8 cellular contexts compared by ENCODE assay signal in the genomic region with DNA sequence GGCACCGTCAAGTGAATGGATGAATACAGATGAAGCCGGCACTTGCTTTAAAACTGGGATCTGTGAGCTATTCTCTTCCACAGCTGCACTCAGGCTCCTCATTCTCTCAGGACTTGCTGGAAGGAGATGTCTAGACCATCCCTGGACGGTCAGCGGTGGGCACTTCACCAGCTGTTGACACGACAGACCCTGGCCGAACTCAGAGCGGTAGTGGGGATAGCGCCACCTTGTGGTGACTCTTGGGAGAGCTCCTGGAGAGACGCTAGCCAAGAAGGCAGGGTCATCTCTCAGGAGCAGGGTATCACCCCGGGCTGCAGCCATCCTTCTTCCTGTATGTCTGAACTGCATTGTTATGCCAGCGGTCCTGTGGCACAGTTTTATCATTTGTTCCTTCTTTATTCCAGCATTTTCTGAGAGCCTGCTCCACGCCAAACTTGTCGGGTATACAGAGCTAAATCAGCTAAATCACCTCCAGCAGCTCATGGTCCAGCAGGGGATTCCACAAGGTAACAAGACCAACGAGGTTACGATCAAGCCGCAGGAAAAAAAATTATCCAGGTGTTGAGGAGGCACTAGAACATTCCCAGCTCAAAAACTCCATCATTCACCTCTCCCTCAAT. TPM values are rescaled to one million over a fixed set of nuclear protein-coding genes. Genes with fewer than 3 reads are reported as not detected.
A peak's percentile ranks its signal among the peaks of the same experiment; 100 is the strongest.
DNase-seq lines count a peak whose midpoint lies in the region; ATAC-seq and TF ChIP-seq lines count a peak whose summit lies in the region.

No MANE protein-coding gene starts in this region.

- 0 out of 2 replicates have a peak overlapping the region, but pooled peaks have one; percentile 38 for H2AFZ ChIP-seq in MM.1S (ENCODE audit: low read length)

- no peaks in the 10 kb centered on the region for H3K79me2 ChIP-seq in MM.1S (ENCODE audit: low read length)

- H3K4me3 ChIP-seq in MM.1S (ENCODE audit: low read length) (no peak overlapping the region), coronary artery (no peak overlapping the region), lower lobe of right lung (no peak overlapping the region)

- H3F3A ChIP-seq in MM.1S (ENCODE audit: insufficient read depth, low read length), result no peaks in the 10 kb centered on the region

- no peaks in the 10 kb centered on the region for H3K9me2 ChIP-seq in MM.1S (replicated peaks; ENCODE audit: insufficient read depth, low read length)

- peak; percentile 52 to 75 for ATAC-seq in activated CD4-positive, CD25-positive, alpha-beta regulatory T cell treated with anti-CD3 and anti-CD28 coated beads, Interleukin-2, amount 50 U/mL, for 24 hours
- ATAC-seq in lower lobe of right lung, result peak; percentile 84 to 85
- no peak for ATAC-seq in GM21381 (IDR thresholded peaks at IDR 0.05; ENCODE audit: unreplicated experiment)

- no peaks in the 10 kb centered on the region for H4K20me1 ChIP-seq in MM.1S (ENCODE audit: insufficient read depth, low read length)

- DNase-seq in NCI-H2081 (lab: John Stamatoyannopoulos, UW) (peak; percentile 22 to 23), NCI-H2081 treated with DMSO at 0.1 percent for 48 hours (lab: John Stamatoyannopoulos, UW) (no peak), MM.1S (peak; percentile 64), coronary artery (ENCODE audit: low spot score) (no peak), lower lobe of right lung (peak; percentile 78)
- DNase-seq in stimulated activated CD8-positive, alpha-beta memory T cell treated with anti-CD3 and anti-CD28 coated beads, Interleukin-4, amount 100 ng/mL, for 48 hours, result peak; percentile 94

- H3K4me2 ChIP-seq in MM.1S (ENCODE audit: low read depth, low read length), result peak overlapping the region; percentile 61; the same call in 1 of the 2 replicates

- no peak overlapping the region for H3K9ac ChIP-seq in MM.1S (ENCODE audit: low read length)

- no peaks in the 10 kb centered on the region for H3K36me3 ChIP-seq in MM.1S (replicated peaks; ENCODE audit: insufficient read depth, low read length)
- H3K36me3 ChIP-seq in lower lobe of right lung, result no peaks in the 10 kb centered on the region

- H3K4me1 ChIP-seq in MM.1S (ENCODE audit: low read length) (no peaks in the 10 kb centered on the region), lower lobe of right lung (peaks cover 5% of the 10 kb centered on the region)

- TF ChIP-seq CTCF in MM.1S (IDR thresholded peaks at IDR 0.05; ENCODE audit: low read length) (peak; percentile 98), coronary artery (IDR thresholded peaks at IDR 0.05) (peak; percentile 84), lower lobe of right lung (IDR thresholded peaks at IDR 0.05) (peak; percentile 92)

- H3K27me3 ChIP-seq in MM.1S (replicated peaks; ENCODE audit: insufficient read depth, low read length), result peaks cover 46% of the 10 kb centered on the region
- H3K27me3 ChIP-seq in lower lobe of right lung (ENCODE audit: low read depth), result peaks cover 81% of the 10 kb centered on the region

- H3K9me3 ChIP-seq in MM.1S (replicated peaks; ENCODE audit: insufficient read depth, low read length) (no peaks in the 10 kb centered on the region), lower lobe of right lung (no peaks in the 10 kb centered on the region)

- intact Hi-C loops in lower lobe of right lung (cut with DNase I), result no loop called here

- H3K27ac ChIP-seq in MM.1S (ENCODE audit: low read length) (no peak overlapping the region), coronary artery (no peak overlapping the region), lower lobe of right lung (no peak overlapping the region)

RNA-seq across cellular contexts. Expression of a gene that starts 10.0 kb away (rescaled TPM):
- total RNA-seq in lower lobe of right lung, result not detected

RNA-seq across cellular contexts. Expression of a gene that starts 11.0 kb away (rescaled TPM):
- not detected for total RNA-seq in lower lobe of right lung

RNA-seq across cellular contexts. Expression of a gene that starts 16.6 kb away (rescaled TPM):
- total RNA-seq in lower lobe of right lung, result 0.77 TPM

RNA-seq across cellular contexts. Expression of a gene that starts 30.4 kb away (rescaled TPM):
- total RNA-seq in lower lobe of right lung, result 49.2 TPM

RNA-seq across cellular contexts. Expression of a gene that starts 30.9 kb away (rescaled TPM):
- total RNA-seq in lower lobe of right lung, result 155 TPM

Comparison
In these comparisons a context has a peak if more than half of its experiments do, and no peak if none do; other contexts are left out.
1. DNase-seq: peak in NCI-H2081 (2 of 2), MM.1S (single experiment), lower lobe of right lung (single experiment) and stimulated activated CD8-positive, alpha-beta memory T cell treated with anti-CD3 and anti-CD28 coated beads, Interleukin-4, amount 100 ng/mL, for 48 hours (single experiment); none in NCI-H2081 treated with DMSO at 0.1 percent for 48 hours (single experiment) and coronary artery (single experiment).
2. Peak in every context shown above with its lines, with median percentiles within 50 percentile points of each other: CTCF ChIP-seq.